ENCODE assay signal across 1 cellular context in the genomic region with DNA sequence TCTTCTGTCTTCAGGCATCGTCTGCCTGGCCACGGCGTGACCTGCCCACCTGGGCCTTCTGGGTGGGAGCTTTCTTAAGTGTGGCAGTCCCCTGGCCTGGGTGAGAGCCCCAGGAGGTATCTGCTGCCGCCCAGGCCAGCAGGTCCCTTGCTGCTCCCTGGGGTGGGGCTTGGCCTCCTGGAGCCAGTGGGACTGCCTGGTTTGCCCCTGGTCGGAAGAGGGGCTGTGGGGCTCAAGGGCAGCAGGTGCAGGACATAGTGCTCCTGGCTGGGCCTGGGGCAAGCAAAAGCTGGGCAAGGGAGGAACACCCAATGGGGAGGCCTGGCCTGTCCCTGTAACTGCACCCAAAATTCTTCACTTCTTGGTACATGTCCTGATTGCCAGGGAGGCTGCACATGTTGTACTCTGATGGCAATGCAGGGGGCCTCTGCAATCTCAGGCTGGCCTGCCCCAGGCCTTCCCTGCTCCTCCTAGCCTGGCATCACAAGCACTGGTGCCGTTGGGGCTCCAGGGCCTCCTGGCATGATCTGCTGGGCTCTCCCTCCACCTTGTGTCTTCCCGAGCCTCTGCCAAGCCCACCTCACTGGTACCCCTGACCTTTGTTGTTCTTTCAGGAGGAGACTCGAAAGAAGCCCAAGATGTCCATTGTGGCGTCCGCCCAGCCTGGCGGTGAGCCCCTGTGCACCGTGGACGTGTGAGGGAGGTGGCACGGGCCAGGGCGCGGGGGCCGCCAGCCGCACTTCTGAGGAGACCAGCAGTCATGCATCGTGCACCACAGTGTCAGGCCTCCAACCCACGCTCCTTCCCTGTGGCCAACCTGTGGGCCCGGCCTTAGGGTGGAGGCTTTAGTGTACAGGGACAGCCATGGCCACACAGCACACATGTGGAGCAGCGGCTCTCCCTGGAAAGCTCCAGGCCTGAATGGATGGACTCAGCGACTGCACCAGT.
A peak's percentile ranks its signal among the peaks of the same experiment; 100 is the strongest.
TF ChIP-seq lines count a peak whose summit lies in the region.

No MANE protein-coding gene starts in this region.

TF ChIP-seq in K562, 482 proteins besides CTCF, POLR2A, EP300 and RAD21 (continued from another document and continues in another):
- TF ChIP-seq, protein P1, sequence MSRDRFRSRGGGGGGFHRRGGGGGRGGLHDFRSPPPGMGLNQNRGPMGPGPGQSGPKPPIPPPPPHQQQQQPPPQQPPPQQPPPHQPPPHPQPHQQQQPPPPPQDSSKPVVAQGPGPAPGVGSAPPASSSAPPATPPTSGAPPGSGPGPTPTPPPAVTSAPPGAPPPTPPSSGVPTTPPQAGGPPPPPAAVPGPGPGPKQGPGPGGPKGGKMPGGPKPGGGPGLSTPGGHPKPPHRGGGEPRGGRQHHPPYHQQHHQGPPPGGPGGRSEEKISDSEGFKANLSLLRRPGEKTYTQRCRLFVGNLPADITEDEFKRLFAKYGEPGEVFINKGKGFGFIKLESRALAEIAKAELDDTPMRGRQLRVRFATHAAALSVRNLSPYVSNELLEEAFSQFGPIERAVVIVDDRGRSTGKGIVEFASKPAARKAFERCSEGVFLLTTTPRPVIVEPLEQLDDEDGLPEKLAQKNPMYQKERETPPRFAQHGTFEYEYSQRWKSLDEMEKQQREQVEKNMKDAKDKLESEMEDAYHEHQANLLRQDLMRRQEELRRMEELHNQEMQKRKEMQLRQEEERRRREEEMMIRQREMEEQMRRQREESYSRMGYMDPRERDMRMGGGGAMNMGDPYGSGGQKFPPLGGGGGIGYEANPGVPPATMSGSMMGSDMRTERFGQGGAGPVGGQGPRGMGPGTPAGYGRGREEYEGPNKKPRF (IDR thresholded peaks at IDR 0.05; ENCODE audit: low read depth, low read length), result no peak
- TF ChIP-seq SETDB1 (IDR thresholded peaks at IDR 0.05; ENCODE audit: low read length), result peak; percentile 31
- peak; percentile 86 for TF ChIP-seq SIRT6 (IDR thresholded peaks at IDR 0.05; ENCODE audit: low read depth, low read length)
- TF ChIP-seq WHSC1 (IDR thresholded peaks at IDR 0.05; ENCODE audit: low read length), result peak; percentile 83
- TF ChIP-seq ZFP1 (CRISPR knock-in tag; IDR thresholded peaks at IDR 0.05), result no peak
- no peak for TF ChIP-seq CBX1 (IDR thresholded peaks at IDR 0.05; ENCODE audit: low read depth)
- no peak for TF ChIP-seq MEF2A (IDR thresholded peaks at IDR 0.05; ENCODE audit: control insufficient read depth, low read depth, low read length)
- TF ChIP-seq STAT5A (IDR thresholded peaks at IDR 0.05; ENCODE audit: borderline replicate concordance, low read length), result no peak; the same call in 1 of the 2 replicates
- peak; percentile 38 for TF ChIP-seq HNRNPLL (IDR thresholded peaks at IDR 0.05; ENCODE audit: low read depth, low read length, poor library complexity, severe bottlenecking)
- no peak for TF ChIP-seq NONO (IDR thresholded peaks at IDR 0.05; ENCODE audit: low read depth in 2 of 2, low read length in 1 of 2)
- TF ChIP-seq ELF4 (CRISPR knock-in tag; IDR thresholded peaks at IDR 0.05), result 0 out of 2 replicates have a peak, but pooled peaks have one; percentile 3
- 0 out of 2 replicates have a peak, but pooled peaks have one; percentile 35 for TF ChIP-seq ELF2 (CRISPR knock-in tag; IDR thresholded peaks at IDR 0.05)
- TF ChIP-seq GTF2F1 (IDR thresholded peaks at IDR 0.05; ENCODE audit: low read depth, low read length), result 0 out of 2 replicates have a peak, but pooled peaks have one; percentile 27
- TF ChIP-seq SLC30A9 (CRISPR knock-in tag; IDR thresholded peaks at IDR 0.05), result no peak
- TF ChIP-seq, protein P2, sequence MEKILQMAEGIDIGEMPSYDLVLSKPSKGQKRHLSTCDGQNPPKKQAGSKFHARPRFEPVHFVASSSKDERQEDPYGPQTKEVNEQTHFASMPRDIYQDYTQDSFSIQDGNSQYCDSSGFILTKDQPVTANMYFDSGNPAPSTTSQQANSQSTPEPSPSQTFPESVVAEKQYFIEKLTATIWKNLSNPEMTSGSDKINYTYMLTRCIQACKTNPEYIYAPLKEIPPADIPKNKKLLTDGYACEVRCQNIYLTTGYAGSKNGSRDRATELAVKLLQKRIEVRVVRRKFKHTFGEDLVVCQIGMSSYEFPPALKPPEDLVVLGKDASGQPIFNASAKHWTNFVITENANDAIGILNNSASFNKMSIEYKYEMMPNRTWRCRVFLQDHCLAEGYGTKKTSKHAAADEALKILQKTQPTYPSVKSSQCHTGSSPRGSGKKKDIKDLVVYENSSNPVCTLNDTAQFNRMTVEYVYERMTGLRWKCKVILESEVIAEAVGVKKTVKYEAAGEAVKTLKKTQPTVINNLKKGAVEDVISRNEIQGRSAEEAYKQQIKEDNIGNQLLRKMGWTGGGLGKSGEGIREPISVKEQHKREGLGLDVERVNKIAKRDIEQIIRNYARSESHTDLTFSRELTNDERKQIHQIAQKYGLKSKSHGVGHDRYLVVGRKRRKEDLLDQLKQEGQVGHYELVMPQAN (IDR thresholded peaks at IDR 0.05; ENCODE audit: borderline replicate concordance), result no peak
- TF ChIP-seq, protein P3, sequence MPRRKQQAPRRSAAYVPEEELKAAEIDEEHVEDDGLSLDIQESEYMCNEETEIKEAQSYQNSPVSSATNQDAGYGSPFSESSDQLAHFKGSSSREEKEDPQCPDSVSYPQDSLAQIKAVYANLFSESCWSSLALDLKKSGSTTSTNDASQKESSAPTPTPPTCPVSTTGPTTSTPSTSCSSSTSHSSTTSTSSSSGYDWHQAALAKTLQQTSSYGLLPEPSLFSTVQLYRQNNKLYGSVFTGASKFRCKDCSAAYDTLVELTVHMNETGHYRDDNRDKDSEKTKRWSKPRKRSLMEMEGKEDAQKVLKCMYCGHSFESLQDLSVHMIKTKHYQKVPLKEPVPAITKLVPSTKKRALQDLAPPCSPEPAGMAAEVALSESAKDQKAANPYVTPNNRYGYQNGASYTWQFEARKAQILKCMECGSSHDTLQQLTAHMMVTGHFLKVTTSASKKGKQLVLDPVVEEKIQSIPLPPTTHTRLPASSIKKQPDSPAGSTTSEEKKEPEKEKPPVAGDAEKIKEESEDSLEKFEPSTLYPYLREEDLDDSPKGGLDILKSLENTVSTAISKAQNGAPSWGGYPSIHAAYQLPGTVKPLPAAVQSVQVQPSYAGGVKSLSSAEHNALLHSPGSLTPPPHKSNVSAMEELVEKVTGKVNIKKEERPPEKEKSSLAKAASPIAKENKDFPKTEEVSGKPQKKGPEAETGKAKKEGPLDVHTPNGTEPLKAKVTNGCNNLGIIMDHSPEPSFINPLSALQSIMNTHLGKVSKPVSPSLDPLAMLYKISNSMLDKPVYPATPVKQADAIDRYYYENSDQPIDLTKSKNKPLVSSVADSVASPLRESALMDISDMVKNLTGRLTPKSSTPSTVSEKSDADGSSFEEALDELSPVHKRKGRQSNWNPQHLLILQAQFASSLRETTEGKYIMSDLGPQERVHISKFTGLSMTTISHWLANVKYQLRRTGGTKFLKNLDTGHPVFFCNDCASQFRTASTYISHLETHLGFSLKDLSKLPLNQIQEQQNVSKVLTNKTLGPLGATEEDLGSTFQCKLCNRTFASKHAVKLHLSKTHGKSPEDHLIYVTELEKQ (CRISPR knock-in tag; IDR thresholded peaks at IDR 0.05), result no peak
- no peak for TF ChIP-seq TGIF2 (CRISPR knock-in tag; IDR thresholded peaks at IDR 0.05)
- 0 out of 2 replicates have a peak, but pooled peaks have one; percentile 43 for TF ChIP-seq OTX1 (CRISPR knock-in tag; IDR thresholded peaks at IDR 0.05)
- no peak for TF ChIP-seq ZNF3 (CRISPR knock-in tag; IDR thresholded peaks at IDR 0.05)
- TF ChIP-seq, protein P4, sequence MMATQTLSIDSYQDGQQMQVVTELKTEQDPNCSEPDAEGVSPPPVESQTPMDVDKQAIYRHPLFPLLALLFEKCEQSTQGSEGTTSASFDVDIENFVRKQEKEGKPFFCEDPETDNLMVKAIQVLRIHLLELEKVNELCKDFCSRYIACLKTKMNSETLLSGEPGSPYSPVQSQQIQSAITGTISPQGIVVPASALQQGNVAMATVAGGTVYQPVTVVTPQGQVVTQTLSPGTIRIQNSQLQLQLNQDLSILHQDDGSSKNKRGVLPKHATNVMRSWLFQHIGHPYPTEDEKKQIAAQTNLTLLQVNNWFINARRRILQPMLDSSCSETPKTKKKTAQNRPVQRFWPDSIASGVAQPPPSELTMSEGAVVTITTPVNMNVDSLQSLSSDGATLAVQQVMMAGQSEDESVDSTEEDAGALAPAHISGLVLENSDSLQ (IDR thresholded peaks at IDR 0.05), result no peak
- TF ChIP-seq, protein P5, sequence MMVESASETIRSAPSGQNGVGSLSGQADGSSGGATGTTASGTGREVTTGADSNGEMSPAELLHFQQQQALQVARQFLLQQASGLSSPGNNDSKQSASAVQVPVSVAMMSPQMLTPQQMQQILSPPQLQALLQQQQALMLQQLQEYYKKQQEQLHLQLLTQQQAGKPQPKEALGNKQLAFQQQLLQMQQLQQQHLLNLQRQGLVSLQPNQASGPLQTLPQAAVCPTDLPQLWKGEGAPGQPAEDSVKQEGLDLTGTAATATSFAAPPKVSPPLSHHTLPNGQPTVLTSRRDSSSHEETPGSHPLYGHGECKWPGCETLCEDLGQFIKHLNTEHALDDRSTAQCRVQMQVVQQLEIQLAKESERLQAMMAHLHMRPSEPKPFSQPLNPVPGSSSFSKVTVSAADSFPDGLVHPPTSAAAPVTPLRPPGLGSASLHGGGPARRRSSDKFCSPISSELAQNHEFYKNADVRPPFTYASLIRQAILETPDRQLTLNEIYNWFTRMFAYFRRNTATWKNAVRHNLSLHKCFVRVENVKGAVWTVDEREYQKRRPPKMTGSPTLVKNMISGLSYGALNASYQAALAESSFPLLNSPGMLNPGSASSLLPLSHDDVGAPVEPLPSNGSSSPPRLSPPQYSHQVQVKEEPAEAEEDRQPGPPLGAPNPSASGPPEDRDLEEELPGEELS (CRISPR knock-in tag; IDR thresholded peaks at IDR 0.05; ENCODE audit: borderline replicate concordance), result no peak
- TF ChIP-seq, protein P6, sequence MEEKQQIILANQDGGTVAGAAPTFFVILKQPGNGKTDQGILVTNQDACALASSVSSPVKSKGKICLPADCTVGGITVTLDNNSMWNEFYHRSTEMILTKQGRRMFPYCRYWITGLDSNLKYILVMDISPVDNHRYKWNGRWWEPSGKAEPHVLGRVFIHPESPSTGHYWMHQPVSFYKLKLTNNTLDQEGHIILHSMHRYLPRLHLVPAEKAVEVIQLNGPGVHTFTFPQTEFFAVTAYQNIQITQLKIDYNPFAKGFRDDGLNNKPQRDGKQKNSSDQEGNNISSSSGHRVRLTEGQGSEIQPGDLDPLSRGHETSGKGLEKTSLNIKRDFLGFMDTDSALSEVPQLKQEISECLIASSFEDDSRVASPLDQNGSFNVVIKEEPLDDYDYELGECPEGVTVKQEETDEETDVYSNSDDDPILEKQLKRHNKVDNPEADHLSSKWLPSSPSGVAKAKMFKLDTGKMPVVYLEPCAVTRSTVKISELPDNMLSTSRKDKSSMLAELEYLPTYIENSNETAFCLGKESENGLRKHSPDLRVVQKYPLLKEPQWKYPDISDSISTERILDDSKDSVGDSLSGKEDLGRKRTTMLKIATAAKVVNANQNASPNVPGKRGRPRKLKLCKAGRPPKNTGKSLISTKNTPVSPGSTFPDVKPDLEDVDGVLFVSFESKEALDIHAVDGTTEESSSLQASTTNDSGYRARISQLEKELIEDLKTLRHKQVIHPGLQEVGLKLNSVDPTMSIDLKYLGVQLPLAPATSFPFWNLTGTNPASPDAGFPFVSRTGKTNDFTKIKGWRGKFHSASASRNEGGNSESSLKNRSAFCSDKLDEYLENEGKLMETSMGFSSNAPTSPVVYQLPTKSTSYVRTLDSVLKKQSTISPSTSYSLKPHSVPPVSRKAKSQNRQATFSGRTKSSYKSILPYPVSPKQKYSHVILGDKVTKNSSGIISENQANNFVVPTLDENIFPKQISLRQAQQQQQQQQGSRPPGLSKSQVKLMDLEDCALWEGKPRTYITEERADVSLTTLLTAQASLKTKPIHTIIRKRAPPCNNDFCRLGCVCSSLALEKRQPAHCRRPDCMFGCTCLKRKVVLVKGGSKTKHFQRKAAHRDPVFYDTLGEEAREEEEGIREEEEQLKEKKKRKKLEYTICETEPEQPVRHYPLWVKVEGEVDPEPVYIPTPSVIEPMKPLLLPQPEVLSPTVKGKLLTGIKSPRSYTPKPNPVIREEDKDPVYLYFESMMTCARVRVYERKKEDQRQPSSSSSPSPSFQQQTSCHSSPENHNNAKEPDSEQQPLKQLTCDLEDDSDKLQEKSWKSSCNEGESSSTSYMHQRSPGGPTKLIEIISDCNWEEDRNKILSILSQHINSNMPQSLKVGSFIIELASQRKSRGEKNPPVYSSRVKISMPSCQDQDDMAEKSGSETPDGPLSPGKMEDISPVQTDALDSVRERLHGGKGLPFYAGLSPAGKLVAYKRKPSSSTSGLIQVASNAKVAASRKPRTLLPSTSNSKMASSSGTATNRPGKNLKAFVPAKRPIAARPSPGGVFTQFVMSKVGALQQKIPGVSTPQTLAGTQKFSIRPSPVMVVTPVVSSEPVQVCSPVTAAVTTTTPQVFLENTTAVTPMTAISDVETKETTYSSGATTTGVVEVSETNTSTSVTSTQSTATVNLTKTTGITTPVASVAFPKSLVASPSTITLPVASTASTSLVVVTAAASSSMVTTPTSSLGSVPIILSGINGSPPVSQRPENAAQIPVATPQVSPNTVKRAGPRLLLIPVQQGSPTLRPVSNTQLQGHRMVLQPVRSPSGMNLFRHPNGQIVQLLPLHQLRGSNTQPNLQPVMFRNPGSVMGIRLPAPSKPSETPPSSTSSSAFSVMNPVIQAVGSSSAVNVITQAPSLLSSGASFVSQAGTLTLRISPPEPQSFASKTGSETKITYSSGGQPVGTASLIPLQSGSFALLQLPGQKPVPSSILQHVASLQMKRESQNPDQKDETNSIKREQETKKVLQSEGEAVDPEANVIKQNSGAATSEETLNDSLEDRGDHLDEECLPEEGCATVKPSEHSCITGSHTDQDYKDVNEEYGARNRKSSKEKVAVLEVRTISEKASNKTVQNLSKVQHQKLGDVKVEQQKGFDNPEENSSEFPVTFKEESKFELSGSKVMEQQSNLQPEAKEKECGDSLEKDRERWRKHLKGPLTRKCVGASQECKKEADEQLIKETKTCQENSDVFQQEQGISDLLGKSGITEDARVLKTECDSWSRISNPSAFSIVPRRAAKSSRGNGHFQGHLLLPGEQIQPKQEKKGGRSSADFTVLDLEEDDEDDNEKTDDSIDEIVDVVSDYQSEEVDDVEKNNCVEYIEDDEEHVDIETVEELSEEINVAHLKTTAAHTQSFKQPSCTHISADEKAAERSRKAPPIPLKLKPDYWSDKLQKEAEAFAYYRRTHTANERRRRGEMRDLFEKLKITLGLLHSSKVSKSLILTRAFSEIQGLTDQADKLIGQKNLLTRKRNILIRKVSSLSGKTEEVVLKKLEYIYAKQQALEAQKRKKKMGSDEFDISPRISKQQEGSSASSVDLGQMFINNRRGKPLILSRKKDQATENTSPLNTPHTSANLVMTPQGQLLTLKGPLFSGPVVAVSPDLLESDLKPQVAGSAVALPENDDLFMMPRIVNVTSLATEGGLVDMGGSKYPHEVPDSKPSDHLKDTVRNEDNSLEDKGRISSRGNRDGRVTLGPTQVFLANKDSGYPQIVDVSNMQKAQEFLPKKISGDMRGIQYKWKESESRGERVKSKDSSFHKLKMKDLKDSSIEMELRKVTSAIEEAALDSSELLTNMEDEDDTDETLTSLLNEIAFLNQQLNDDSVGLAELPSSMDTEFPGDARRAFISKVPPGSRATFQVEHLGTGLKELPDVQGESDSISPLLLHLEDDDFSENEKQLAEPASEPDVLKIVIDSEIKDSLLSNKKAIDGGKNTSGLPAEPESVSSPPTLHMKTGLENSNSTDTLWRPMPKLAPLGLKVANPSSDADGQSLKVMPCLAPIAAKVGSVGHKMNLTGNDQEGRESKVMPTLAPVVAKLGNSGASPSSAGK (IDR thresholded peaks at IDR 0.05), result no peak
- TF ChIP-seq, protein P7, sequence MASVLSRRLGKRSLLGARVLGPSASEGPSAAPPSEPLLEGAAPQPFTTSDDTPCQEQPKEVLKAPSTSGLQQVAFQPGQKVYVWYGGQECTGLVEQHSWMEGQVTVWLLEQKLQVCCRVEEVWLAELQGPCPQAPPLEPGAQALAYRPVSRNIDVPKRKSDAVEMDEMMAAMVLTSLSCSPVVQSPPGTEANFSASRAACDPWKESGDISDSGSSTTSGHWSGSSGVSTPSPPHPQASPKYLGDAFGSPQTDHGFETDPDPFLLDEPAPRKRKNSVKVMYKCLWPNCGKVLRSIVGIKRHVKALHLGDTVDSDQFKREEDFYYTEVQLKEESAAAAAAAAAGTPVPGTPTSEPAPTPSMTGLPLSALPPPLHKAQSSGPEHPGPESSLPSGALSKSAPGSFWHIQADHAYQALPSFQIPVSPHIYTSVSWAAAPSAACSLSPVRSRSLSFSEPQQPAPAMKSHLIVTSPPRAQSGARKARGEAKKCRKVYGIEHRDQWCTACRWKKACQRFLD (CRISPR knock-in tag; IDR thresholded peaks at IDR 0.05), result no peak
- TF ChIP-seq DIDO1 (tag; IDR thresholded peaks at IDR 0.05; ENCODE audit: low read depth), result no peak
